In the genomic region with DNA sequence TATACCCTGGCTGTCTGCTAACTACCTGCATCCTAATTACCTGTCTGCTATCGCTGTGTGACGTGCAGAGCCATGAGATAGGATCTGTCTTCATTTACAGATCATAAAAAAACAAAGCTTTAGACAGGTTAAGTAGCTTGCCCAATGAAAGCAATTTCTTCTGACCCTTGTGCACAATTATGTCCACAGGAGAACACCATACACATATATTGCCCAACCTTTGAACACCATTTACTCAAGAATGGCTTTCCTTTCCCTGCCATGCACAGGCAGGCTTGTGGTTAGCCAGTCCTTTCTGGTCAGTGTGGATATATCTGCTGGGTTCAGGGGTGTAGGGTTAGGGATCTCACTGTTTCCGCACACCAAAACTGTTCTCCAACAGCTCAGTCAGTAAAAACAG, we compare ENCODE assay signal across 8 cellular contexts.
DNase-seq lines count a peak whose midpoint lies in the region; ATAC-seq, FAIRE-seq and TF ChIP-seq lines count a peak whose summit lies in the region.
"Not testable (repeated sequence)": the region's sequence is repeated elsewhere in the genome, so short reads cannot be mapped to it uniquely, and the experiment has no call there.

No MANE protein-coding gene starts in this region.

- H3K9ac ChIP-seq in IMR-90 (ENCODE audit: low read depth, low read length); OCI-LY1 (ENCODE audit: low read length); K562 (ENCODE audit: insufficient read depth in 1 of 2, low read depth in 2 of 2, low read length in 2 of 2); H1 (replicated peaks in 1 of 4; ENCODE audit: extremely low read depth in 1 of 4, low read depth in 3 of 4, low read length in 3 of 4); HepG2 (ENCODE audit: insufficient read depth, low read depth, low read length): not testable (repeated sequence)

- TF ChIP-seq RAD21 in IMR-90 (IDR thresholded peaks at IDR 0.05; ENCODE audit: low read length); K562 (CRISPR knock-in tag; conservative IDR thresholded peaks at IDR 0.05 in 1 of 2, IDR thresholded peaks at IDR 0.05 in 1 of 2); H1 (IDR thresholded peaks at IDR 0.05 in 1 of 2, conservative IDR thresholded peaks at IDR 0.05 in 1 of 2; ENCODE audit: low read depth in 2 of 2, low read length in 2 of 2); HepG2 (CRISPR knock-in tag; IDR thresholded peaks at IDR 0.05): not testable (repeated sequence)

- peaks cover 64% of the 10 kb centered on the region for H4K20me1 ChIP-seq in IMR-90 (ENCODE audit: insufficient read depth, low read length)
- not testable (repeated sequence) for H4K20me1 ChIP-seq in OCI-LY1 (ENCODE audit: insufficient read depth, low read length); K562 (replicated peaks; ENCODE audit: control insufficient read depth, insufficient read depth, low read length); H1 (replicated peaks in 1 of 2; ENCODE audit: control insufficient read depth in 1 of 2, insufficient read depth in 2 of 2, low read length in 2 of 2); HepG2 (ENCODE audit: insufficient read depth, low read length)

- not testable (repeated sequence) for TF ChIP-seq POLR2A in IMR-90 (IDR thresholded peaks at IDR 0.05; ENCODE audit: low read depth, low read length); K562 (conservative IDR thresholded peaks at IDR 0.05); H1 (IDR thresholded peaks at IDR 0.05; ENCODE audit: control extremely low read depth in 1 of 2, low read depth in 2 of 2, low read length in 2 of 2); HepG2 (IDR thresholded peaks at IDR 0.05; ENCODE audit: insufficient read depth in 1 of 2, low read depth in 2 of 2, low read length in 2 of 2); transverse colon (IDR thresholded peaks at IDR 0.05)

- peak overlapping the region; percentile 73; the same call in 1 of the 2 replicates for H3K27ac ChIP-seq in IMR-90 (ENCODE audit: insufficient read depth, low read length)
- H3K27ac ChIP-seq in OCI-LY1 (ENCODE audit: low read depth, low read length, poor library complexity, severe bottlenecking), result peak overlapping the region; percentile 88
- peak overlapping the region; percentile 65 for H3K27ac ChIP-seq in Panc1 (ENCODE audit: low read length)
- not testable (repeated sequence) for H3K27ac ChIP-seq in K562 (ENCODE audit: extremely low read depth, low read depth, low read length); H1 (ENCODE audit: low read depth, low read length); HepG2 (ENCODE audit: extremely low read length, insufficient read depth, low read length)
- peak overlapping the region; percentile 74 for H3K27ac ChIP-seq in neutrophil
- peak overlapping the region; percentile 63 to 82 (median 80) for H3K27ac ChIP-seq in transverse colon

- not testable (repeated sequence) for H3K23ac ChIP-seq in IMR-90 (ENCODE audit: low read depth, low read length); H1 (ENCODE audit: insufficient read length)

- in situ Hi-C loops in IMR-90 (cut with MboI; ENCODE audit: low sequenced_read_pairs); Panc1 (cut with HindIII; ENCODE audit: low pct_unique_long_range_greater_than_20kb, low sequenced_read_pairs); K562 (cut with MboI); HepG2 (cut with HindIII; ENCODE audit: extremely low pct_ligation_motif_present, low pct_unique_long_range_greater_than_20kb); transverse colon (cut with MboI; ENCODE audit: low pct_ligation_motif_present in 1 of 4, low pct_unique_long_range_greater_than_20kb in 1 of 4, low sequenced_read_pairs in 3 of 4): not testable (repeated sequence)

- H3K4me1 ChIP-seq in IMR-90 (ENCODE audit: control insufficient read depth, insufficient read depth, low read length) (peaks cover 20% of the 10 kb centered on the region), OCI-LY1 (ENCODE audit: insufficient read depth, low read length, severe bottlenecking) (peaks cover 58% of the 10 kb centered on the region), H1 (replicated peaks in 1 of 4; ENCODE audit: control insufficient read depth in 3 of 4, insufficient read depth in 4 of 4, low read length in 3 of 4) (peaks cover 0 to 12% (median 2%) of the 10 kb centered on the region in 4 experiments; a peak in 3 of 7 replicates), HepG2 (ENCODE audit: insufficient read depth, low read length) (peaks cover 32% of the 10 kb centered on the region), neutrophil (ENCODE audit: control insufficient read depth in 1 of 2, insufficient read depth in 1 of 2, low read depth in 1 of 2, low read length in 1 of 2) (peaks cover 17 to 31% of the 10 kb centered on the region in 2 experiments), transverse colon (peaks cover 0 to 18% (median 10%) of the 10 kb centered on the region in 4 donors)
- H3K4me1 ChIP-seq in Panc1 (ENCODE audit: control insufficient read depth, insufficient read depth, low read length); K562 (replicated peaks in 1 of 2; ENCODE audit: control insufficient read depth in 2 of 2, insufficient read depth in 2 of 2, low read length in 2 of 2): not testable (repeated sequence)

- not testable (repeated sequence) for H2BK20ac ChIP-seq in IMR-90 (ENCODE audit: low read depth, low read length); H1 (ENCODE audit: low read length)

- POLR2A ChIA-PET in IMR-90 (lab: Charles Lee; ENCODE audit: unreplicated experiment); Panc1 (lab: Charles Lee); K562 (lab: Yijun Ruan, JAX); H1 (lab: Charles Lee; ENCODE audit: partially characterized antibody); HepG2 (lab: Yijun Ruan, JAX): not testable (repeated sequence)

- H4K5ac ChIP-seq in IMR-90 (ENCODE audit: low read depth, low read length); H1 (ENCODE audit: insufficient read length, low read depth, low read length): not testable (repeated sequence)

- CTCF ChIA-PET in IMR-90 (lab: Yijun Ruan, JAX); Panc1 (lab: Charles Lee); K562 (lab: Yijun Ruan, JAX; ENCODE audit: low intra/inter-chr PET ratio); H1 (lab: Charles Lee; ENCODE audit: partially characterized antibody); HepG2 (lab: Yijun Ruan, JAX; ENCODE audit: low intra/inter-chr PET ratio, low total read pairs): not testable (repeated sequence)

- H3K4ac ChIP-seq in IMR-90 (ENCODE audit: low read depth, low read length); H1 (replicated peaks; ENCODE audit: insufficient read length, low read depth, low read length): not testable (repeated sequence)

- dilution Hi-C loops in IMR-90 (cut with HindIII; ENCODE audit: low sequenced_read_pairs, unreplicated experiment), result not testable (repeated sequence)

- H3K27me3 ChIP-seq in IMR-90 (ENCODE audit: control insufficient read depth, insufficient read depth, low read length); OCI-LY1 (ENCODE audit: insufficient read depth, low read length); Panc1 (ENCODE audit: control insufficient read depth, insufficient read depth, low read length); K562 (ENCODE audit: control insufficient read depth in 2 of 2, insufficient read depth in 2 of 2, low read length in 2 of 2); H1 (replicated peaks in 1 of 4; ENCODE audit: control insufficient read depth in 3 of 4, extremely low read depth in 1 of 4, insufficient read depth in 3 of 4, low read length in 3 of 4); HepG2 (ENCODE audit: control insufficient read depth in 1 of 2, insufficient read depth in 2 of 2, low read length in 2 of 2); neutrophil; transverse colon: not testable (repeated sequence)

- not testable (repeated sequence) for H3K9me3 ChIP-seq in IMR-90 (ENCODE audit: control insufficient read depth, insufficient read depth, low read length); OCI-LY1 (ENCODE audit: low read length); Panc1 (ENCODE audit: control insufficient read depth, insufficient read depth, low read depth, low read length); K562 (replicated peaks; ENCODE audit: control insufficient read depth, insufficient read depth, low read depth, low read length); H1 (ENCODE audit: insufficient read depth in 2 of 2, low read depth in 1 of 2, low read length in 1 of 2); HepG2 (ENCODE audit: low read length); neutrophil; transverse colon

- H4K8ac ChIP-seq in IMR-90 (ENCODE audit: low read depth in 2 of 2, low read length in 2 of 2); H1 (ENCODE audit: extremely low read depth, insufficient read depth, low read length): not testable (repeated sequence)

- H3K79me2 ChIP-seq in OCI-LY1 (ENCODE audit: insufficient read depth, low read length); H1 (ENCODE audit: control insufficient read depth in 1 of 2, insufficient read depth in 2 of 2, low read length in 2 of 2): not testable (repeated sequence)
- H3K79me2 ChIP-seq in K562 (ENCODE audit: control insufficient read depth, insufficient read depth, low read length) (peaks cover 63% of the 10 kb centered on the region), HepG2 (ENCODE audit: insufficient read depth, low read length) (peaks cover 36% of the 10 kb centered on the region)

- not testable (repeated sequence) for BruUV-seq in IMR-90 (replicated peaks; lab: Mats Ljungman, UMichigan); Panc1 (replicated peaks; lab: Mats Ljungman, UMichigan); K562 (replicated peaks; lab: Mats Ljungman, UMichigan); HepG2 (replicated peaks; lab: Mats Ljungman, UMichigan)

- not testable (repeated sequence) for H3K4me3 ChIP-seq in IMR-90 (ENCODE audit: insufficient read depth, low read depth, low read length); OCI-LY1 (ENCODE audit: low read depth, low read length, poor library complexity, severe bottlenecking); Panc1 (ENCODE audit: low read depth in 2 of 2, low read length in 2 of 2); K562; H1 (ENCODE audit: extremely low read depth in 1 of 4, insufficient read depth in 2 of 4, low read depth in 3 of 4, low read length in 4 of 4); HepG2 (replicated peaks in 1 of 3; ENCODE audit: insufficient read depth in 1 of 3, low read depth in 2 of 3, low read length in 3 of 3); neutrophil (ENCODE audit: low read depth in 1 of 2, low read length in 1 of 2); transverse colon

- not testable (repeated sequence) for H4K91ac ChIP-seq in IMR-90 (ENCODE audit: insufficient read depth, low read depth, low read length); H1 (replicated peaks; ENCODE audit: insufficient read length, low read length)

- not testable (repeated sequence) for H3K4me2 ChIP-seq in IMR-90 (ENCODE audit: low read depth, low read length); OCI-LY1 (ENCODE audit: low read length); K562 (ENCODE audit: insufficient read depth, low read length); H1 (ENCODE audit: insufficient read depth in 1 of 2, low read depth in 2 of 2, low read length in 2 of 2); HepG2 (ENCODE audit: low read depth, low read length)

- DNase-seq in IMR-90; Panc1 (ENCODE audit: low read depth, low spot score); K562 (ENCODE audit: extremely low read depth in 1 of 4, low spot score in 3 of 4); H1 (ENCODE audit: low read depth in 1 of 2, low spot score in 2 of 2); HepG2 (ENCODE audit: low spot score); transverse colon: not testable (repeated sequence)

- not testable (repeated sequence) for H3K23me2 ChIP-seq in H1 (ENCODE audit: low read depth, low read length)

- not testable (repeated sequence) for ATAC-seq in IMR-90 (ENCODE audit: low read depth)
- peak; percentile 10; the same call in 1 of the 2 replicates for ATAC-seq in Panc1
- peak; percentile 8 for ATAC-seq in K562
- peak; percentile 57 for ATAC-seq in HepG2

- H2BK120ac ChIP-seq in IMR-90 (ENCODE audit: low read depth, low read length); H1 (replicated peaks; ENCODE audit: low read depth, low read length): not testable (repeated sequence)

- not testable (repeated sequence) for H2AFZ ChIP-seq in IMR-90 (replicated peaks; ENCODE audit: low read length, poor library complexity); OCI-LY1 (ENCODE audit: low read length); K562 (ENCODE audit: low read depth, low read length); H1 (ENCODE audit: low read length); HepG2 (ENCODE audit: low read length)

- intact Hi-C loops in IMR-90 (cut with micrococcal nuclease), result loop anchor here (10.0 kb wide), 1 partner anchor 199 kb away; no protein-coding TSS in a partner anchor
- intact Hi-C loops in Panc1 (cut with micrococcal nuclease; ENCODE audit: unreplicated experiment); K562 (cut with micrococcal nuclease); HepG2 (cut with micrococcal nuclease; ENCODE audit: unreplicated experiment); transverse colon (cut with DNase I; ENCODE audit: low total_unique reads): not testable (repeated sequence)

- not testable (repeated sequence) for H2AK9ac ChIP-seq in IMR-90 (replicated peaks; ENCODE audit: low read depth, low read length, poor library complexity)

- not testable (repeated sequence) for H3K79me1 ChIP-seq in IMR-90 (ENCODE audit: low read depth in 1 of 2, low read length in 2 of 2); H1 (ENCODE audit: low read depth, low read length)

- FAIRE-seq in K562 (lab: Jason Lieb, UNC); H1 (lab: Jason Lieb, UNC); HepG2 (lab: Jason Lieb, UNC): not testable (repeated sequence)

- not testable (repeated sequence) for TF ChIP-seq EP300 in K562 (IDR thresholded peaks at IDR 0.05; ENCODE audit: low read length); H1 (IDR thresholded peaks at IDR 0.05; ENCODE audit: borderline replicate concordance in 1 of 2, low read depth in 2 of 2, low read length in 2 of 2); HepG2 (IDR thresholded peaks at IDR 0.05; ENCODE audit: low read depth in 2 of 2, low read length in 2 of 2); HepG2 (CRISPR knock-in tag; IDR thresholded peaks at IDR 0.05; ENCODE audit: borderline replicate concordance); transverse colon (IDR thresholded peaks at IDR 0.05; ENCODE audit: low read depth)

- H2BK12ac ChIP-seq in H1 (ENCODE audit: low read depth, low read length), result 0 out of 2 replicates have a peak overlapping the region, but pooled peaks have one; percentile 50

- not testable (repeated sequence) for H2BK15ac ChIP-seq in IMR-90 (ENCODE audit: low read depth, low read length); H1 (ENCODE audit: low read length)

- not testable (repeated sequence) for H3F3A ChIP-seq in OCI-LY1 (ENCODE audit: insufficient read depth, low read length)

- H3K14ac ChIP-seq in IMR-90 (replicated peaks; ENCODE audit: low read depth, low read length); H1 (ENCODE audit: insufficient read length): not testable (repeated sequence)

- not testable (repeated sequence) for TF ChIP-seq CTCF in IMR-90 (conservative IDR thresholded peaks at IDR 0.05; ENCODE audit: low read depth, low read length); OCI-LY1 (IDR thresholded peaks at IDR 0.05; ENCODE audit: low read length); Panc1 (IDR thresholded peaks at IDR 0.05); K562 (IDR thresholded peaks at IDR 0.05 in 2 of 3, conservative IDR thresholded peaks at IDR 0.05 in 1 of 3; ENCODE audit: insufficient read depth in 2 of 3, low read depth in 1 of 3, low read length in 3 of 3); H1 (IDR thresholded peaks at IDR 0.05; ENCODE audit: control extremely low read depth in 1 of 3, insufficient read depth in 1 of 3, low read depth in 1 of 3, low read length in 3 of 3); HepG2 (CRISPR knock-in tag; IDR thresholded peaks at IDR 0.05); neutrophil (IDR thresholded peaks at IDR 0.05); transverse colon (IDR thresholded peaks at IDR 0.05)

- not testable (repeated sequence) for H2BK5ac ChIP-seq in IMR-90 (ENCODE audit: low read depth, low read length, poor library complexity, severe bottlenecking); H1 (ENCODE audit: low read depth, low read length)

- H3K9me1 ChIP-seq in IMR-90 (ENCODE audit: insufficient read depth, low read length); K562 (ENCODE audit: control insufficient read depth, insufficient read depth, low read length): not testable (repeated sequence)

- not testable (repeated sequence) for H3K56ac ChIP-seq in IMR-90 (ENCODE audit: extremely low read depth, insufficient read depth, low read length); H1 (replicated peaks; ENCODE audit: insufficient read length, low read depth, low read length)

- H2AK5ac ChIP-seq in IMR-90 (ENCODE audit: low read depth, low read length); H1 (ENCODE audit: low read depth, low read length): not testable (repeated sequence)

- no CpG with 5 or more reads among the region's 3 CpGs for WGBS in IMR-90 (ENCODE audit: extremely low coverage in 2 of 2, insufficient read length in 1 of 2), 2 experiments
- WGBS in K562 (ENCODE audit: insufficient coverage, low coverage, missing lambda C conversion rate), result 42% methylated on average over 2 of the region's 3 CpGs
- WGBS in H1 (ENCODE audit: extremely low coverage in 1 of 2, insufficient coverage in 1 of 2, insufficient read length in 1 of 2, insufficient replicate concordance in 2 of 2, low coverage in 1 of 2, low lambda C conversion rate in 2 of 2, missing lambda C conversion rate in 1 of 2), 2 experiments, result 96% methylated on average over 3 of the region's 3 CpGs; no CpG with 5 or more reads in 1 of the 2 experiments
- 88% methylated on average over 2 of the region's 3 CpGs for WGBS in HepG2 (ENCODE audit: low lambda C conversion rate)
- 81% methylated on average over 3 of the region's 3 CpGs; no CpG with 5 or more reads in 1 of the 2 donors for WGBS in transverse colon (ENCODE audit: low coverage in 1 of 2), 2 donors

- H3K9me2 ChIP-seq in OCI-LY1 (ENCODE audit: low read depth, low read length), result not testable (repeated sequence)

- H3K18ac ChIP-seq in IMR-90 (ENCODE audit: low read depth, low read length); H1 (ENCODE audit: extremely low read depth, low read length): not testable (repeated sequence)

- H3K36me3 ChIP-seq in IMR-90 (ENCODE audit: control insufficient read depth, insufficient read depth, low read length); OCI-LY1 (ENCODE audit: insufficient read depth, low read length); Panc1 (ENCODE audit: control insufficient read depth, insufficient read depth, low read length); K562 (ENCODE audit: control insufficient read depth, insufficient read depth, low read length); H1 (ENCODE audit: control insufficient read depth in 2 of 4, insufficient read depth in 4 of 4, low read length in 3 of 4); HepG2 (replicated peaks in 1 of 2; ENCODE audit: control insufficient read depth in 1 of 2, insufficient read depth in 2 of 2, low read length in 2 of 2); neutrophil; transverse colon: not testable (repeated sequence)
